In genomic region chrX:1657367-1658082, GRCh38 we compare ENCODE assay signal across 1 cellular context.
TF ChIP-seq lines count a peak whose summit lies in the region.

No MANE protein-coding gene starts in this region.

TF ChIP-seq in GM12878, 131 proteins besides CTCF, POLR2A, EP300 and RAD21 (continued from another document and continues in another):
- TF ChIP-seq, protein P1, sequence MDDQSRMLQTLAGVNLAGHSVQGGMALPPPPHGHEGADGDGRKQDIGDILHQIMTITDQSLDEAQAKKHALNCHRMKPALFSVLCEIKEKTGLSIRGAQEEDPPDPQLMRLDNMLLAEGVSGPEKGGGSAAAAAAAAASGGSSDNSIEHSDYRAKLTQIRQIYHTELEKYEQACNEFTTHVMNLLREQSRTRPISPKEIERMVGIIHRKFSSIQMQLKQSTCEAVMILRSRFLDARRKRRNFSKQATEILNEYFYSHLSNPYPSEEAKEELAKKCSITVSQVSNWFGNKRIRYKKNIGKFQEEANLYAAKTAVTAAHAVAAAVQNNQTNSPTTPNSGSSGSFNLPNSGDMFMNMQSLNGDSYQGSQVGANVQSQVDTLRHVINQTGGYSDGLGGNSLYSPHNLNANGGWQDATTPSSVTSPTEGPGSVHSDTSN (IDR thresholded peaks at IDR 0.05; ENCODE audit: insufficient replicate concordance, low read depth, low read length): peak; percentile 13
- TF ChIP-seq EGR1 (IDR thresholded peaks at IDR 0.05; ENCODE audit: borderline replicate concordance in 1 of 2, low read depth in 2 of 2, low read length in 2 of 2): 0 out of 3 replicates have a peak, but pooled peaks of 1 of the 2 experiments have one; percentile 19
- no peak for TF ChIP-seq STAT3 (IDR thresholded peaks at IDR 0.05; ENCODE audit: low read depth, low read length)
- peak; percentile 53; the same call in 1 of the 2 replicates for TF ChIP-seq CHD1 (IDR thresholded peaks at IDR 0.05; ENCODE audit: low read depth, low read length)
- TF ChIP-seq, protein P2, sequence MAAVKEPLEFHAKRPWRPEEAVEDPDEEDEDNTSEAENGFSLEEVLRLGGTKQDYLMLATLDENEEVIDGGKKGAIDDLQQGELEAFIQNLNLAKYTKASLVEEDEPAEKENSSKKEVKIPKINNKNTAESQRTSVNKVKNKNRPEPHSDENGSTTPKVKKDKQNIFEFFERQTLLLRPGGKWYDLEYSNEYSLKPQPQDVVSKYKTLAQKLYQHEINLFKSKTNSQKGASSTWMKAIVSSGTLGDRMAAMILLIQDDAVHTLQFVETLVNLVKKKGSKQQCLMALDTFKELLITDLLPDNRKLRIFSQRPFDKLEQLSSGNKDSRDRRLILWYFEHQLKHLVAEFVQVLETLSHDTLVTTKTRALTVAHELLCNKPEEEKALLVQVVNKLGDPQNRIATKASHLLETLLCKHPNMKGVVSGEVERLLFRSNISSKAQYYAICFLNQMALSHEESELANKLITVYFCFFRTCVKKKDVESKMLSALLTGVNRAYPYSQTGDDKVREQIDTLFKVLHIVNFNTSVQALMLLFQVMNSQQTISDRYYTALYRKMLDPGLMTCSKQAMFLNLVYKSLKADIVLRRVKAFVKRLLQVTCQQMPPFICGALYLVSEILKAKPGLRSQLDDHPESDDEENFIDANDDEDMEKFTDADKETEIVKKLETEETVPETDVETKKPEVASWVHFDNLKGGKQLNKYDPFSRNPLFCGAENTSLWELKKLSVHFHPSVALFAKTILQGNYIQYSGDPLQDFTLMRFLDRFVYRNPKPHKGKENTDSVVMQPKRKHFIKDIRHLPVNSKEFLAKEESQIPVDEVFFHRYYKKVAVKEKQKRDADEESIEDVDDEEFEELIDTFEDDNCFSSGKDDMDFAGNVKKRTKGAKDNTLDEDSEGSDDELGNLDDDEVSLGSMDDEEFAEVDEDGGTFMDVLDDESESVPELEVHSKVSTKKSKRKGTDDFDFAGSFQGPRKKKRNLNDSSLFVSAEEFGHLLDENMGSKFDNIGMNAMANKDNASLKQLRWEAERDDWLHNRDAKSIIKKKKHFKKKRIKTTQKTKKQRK (IDR thresholded peaks at IDR 0.05; ENCODE audit: low read depth, low read length): no peak
- TF ChIP-seq POLR2AphosphoS5 (IDR thresholded peaks at IDR 0.05; ENCODE audit: low read length): peak; percentile 77
- TF ChIP-seq, protein P3, sequence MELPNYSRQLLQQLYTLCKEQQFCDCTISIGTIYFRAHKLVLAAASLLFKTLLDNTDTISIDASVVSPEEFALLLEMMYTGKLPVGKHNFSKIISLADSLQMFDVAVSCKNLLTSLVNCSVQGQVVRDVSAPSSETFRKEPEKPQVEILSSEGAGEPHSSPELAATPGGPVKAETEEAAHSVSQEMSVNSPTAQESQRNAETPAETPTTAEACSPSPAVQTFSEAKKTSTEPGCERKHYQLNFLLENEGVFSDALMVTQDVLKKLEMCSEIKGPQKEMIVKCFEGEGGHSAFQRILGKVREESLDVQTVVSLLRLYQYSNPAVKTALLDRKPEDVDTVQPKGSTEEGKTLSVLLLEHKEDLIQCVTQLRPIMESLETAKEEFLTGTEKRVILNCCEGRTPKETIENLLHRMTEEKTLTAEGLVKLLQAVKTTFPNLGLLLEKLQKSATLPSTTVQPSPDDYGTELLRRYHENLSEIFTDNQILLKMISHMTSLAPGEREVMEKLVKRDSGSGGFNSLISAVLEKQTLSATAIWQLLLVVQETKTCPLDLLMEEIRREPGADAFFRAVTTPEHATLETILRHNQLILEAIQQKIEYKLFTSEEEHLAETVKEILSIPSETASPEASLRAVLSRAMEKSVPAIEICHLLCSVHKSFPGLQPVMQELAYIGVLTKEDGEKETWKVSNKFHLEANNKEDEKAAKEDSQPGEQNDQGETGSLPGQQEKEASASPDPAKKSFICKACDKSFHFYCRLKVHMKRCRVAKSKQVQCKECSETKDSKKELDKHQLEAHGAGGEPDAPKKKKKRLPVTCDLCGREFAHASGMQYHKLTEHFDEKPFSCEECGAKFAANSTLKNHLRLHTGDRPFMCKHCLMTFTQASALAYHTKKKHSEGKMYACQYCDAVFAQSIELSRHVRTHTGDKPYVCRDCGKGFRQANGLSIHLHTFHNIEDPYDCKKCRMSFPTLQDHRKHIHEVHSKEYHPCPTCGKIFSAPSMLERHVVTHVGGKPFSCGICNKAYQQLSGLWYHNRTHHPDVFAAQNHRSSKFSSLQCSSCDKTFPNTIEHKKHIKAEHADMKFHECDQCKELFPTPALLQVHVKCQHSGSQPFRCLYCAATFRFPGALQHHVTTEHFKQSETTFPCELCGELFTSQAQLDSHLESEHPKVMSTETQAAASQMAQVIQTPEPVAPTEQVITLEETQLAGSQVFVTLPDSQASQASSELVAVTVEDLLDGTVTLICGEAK (IDR thresholded peaks at IDR 0.05; ENCODE audit: borderline replicate concordance): no peak
- TF ChIP-seq KAT2A (conservative IDR thresholded peaks at IDR 0.05; ENCODE audit: control insufficient read depth, low read depth, low read length): no peak
- TF ChIP-seq BCL3 (IDR thresholded peaks at IDR 0.05; ENCODE audit: borderline replicate concordance, insufficient read depth, low read depth, low read length, poor library complexity, severe bottlenecking): no peak
- TF ChIP-seq BRCA1 (IDR thresholded peaks at IDR 0.05; ENCODE audit: low read depth, low read length): no peak
- TF ChIP-seq WRNIP1 (IDR thresholded peaks at IDR 0.05; ENCODE audit: borderline replicate concordance, low read depth, low read length): 0 out of 2 replicates have a peak, but pooled peaks have one; percentile 14
- TF ChIP-seq KDM1A (IDR thresholded peaks at IDR 0.05; ENCODE audit: borderline replicate concordance): no peak
- no peak for TF ChIP-seq TBL1XR1 (IDR thresholded peaks at IDR 0.05; ENCODE audit: low read depth, low read length)
- TF ChIP-seq MYB (IDR thresholded peaks at IDR 0.05; ENCODE audit: borderline replicate concordance, low read depth, low read length): no peak
- TF ChIP-seq SPI1 (IDR thresholded peaks at IDR 0.05; ENCODE audit: borderline replicate concordance, insufficient read depth, low read depth, low read length): 0 out of 2 replicates have a peak, but pooled peaks have one; percentile 40
- no peak for TF ChIP-seq SMC3 (IDR thresholded peaks at IDR 0.05; ENCODE audit: borderline replicate concordance, low read length)
- no peak for TF ChIP-seq ZNF207 (IDR thresholded peaks at IDR 0.05; ENCODE audit: borderline replicate concordance)
- TF ChIP-seq BACH1 (IDR thresholded peaks at IDR 0.05; ENCODE audit: borderline replicate concordance): peak; percentile 26; the same call in 1 of the 2 replicates
- no peak for TF ChIP-seq REST (IDR thresholded peaks at IDR 0.05; ENCODE audit: low read depth, low read length)
- TF ChIP-seq ZBTB33 (IDR thresholded peaks at IDR 0.05): 0 out of 2 replicates have a peak, but pooled peaks have one; percentile 29
- TF ChIP-seq MEF2B (IDR thresholded peaks at IDR 0.05; ENCODE audit: partially characterized antibody, poor library complexity, severe bottlenecking): peak; percentile 63
- 0 out of 2 replicates have a peak, but pooled peaks have one; percentile 50 for TF ChIP-seq YY1 (IDR thresholded peaks at IDR 0.05; ENCODE audit: low read depth, low read length)
- no peak for TF ChIP-seq FOS (IDR thresholded peaks at IDR 0.05; ENCODE audit: borderline replicate concordance, extremely low read depth, insufficient read length)
- TF ChIP-seq RUNX3 (IDR thresholded peaks at IDR 0.05; ENCODE audit: low read length): no peak
- TF ChIP-seq RB1 (IDR thresholded peaks at IDR 0.05; ENCODE audit: borderline replicate concordance): no peak
- TF ChIP-seq, protein P4, sequence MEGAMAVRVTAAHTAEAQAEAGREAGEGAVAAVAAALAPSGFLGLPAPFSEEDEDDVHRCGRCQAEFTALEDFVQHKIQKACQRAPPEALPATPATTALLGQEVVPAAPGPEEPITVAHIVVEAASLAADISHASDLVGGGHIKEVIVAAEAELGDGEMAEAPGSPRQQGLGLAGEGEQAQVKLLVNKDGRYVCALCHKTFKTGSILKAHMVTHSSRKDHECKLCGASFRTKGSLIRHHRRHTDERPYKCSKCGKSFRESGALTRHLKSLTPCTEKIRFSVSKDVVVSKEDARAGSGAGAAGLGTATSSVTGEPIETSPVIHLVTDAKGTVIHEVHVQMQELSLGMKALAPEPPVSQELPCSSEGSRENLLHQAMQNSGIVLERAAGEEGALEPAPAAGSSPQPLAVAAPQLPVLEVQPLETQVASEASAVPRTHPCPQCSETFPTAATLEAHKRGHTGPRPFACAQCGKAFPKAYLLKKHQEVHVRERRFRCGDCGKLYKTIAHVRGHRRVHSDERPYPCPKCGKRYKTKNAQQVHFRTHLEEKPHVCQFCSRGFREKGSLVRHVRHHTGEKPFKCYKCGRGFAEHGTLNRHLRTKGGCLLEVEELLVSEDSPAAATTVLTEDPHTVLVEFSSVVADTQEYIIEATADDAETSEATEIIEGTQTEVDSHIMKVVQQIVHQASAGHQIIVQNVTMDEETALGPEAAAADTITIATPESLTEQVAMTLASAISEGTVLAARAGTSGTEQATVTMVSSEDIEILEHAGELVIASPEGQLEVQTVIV (IDR thresholded peaks at IDR 0.05; ENCODE audit: borderline replicate concordance, partially characterized antibody): no peak
- TF ChIP-seq SMAD1 (IDR thresholded peaks at IDR 0.05; ENCODE audit: low read depth, partially characterized antibody): peak; percentile 67
- no peak for TF ChIP-seq SRF (IDR thresholded peaks at IDR 0.05; ENCODE audit: low read depth in 2 of 2, low read length in 2 of 2)
- TF ChIP-seq PAX8 (IDR thresholded peaks at IDR 0.05): no peak
- TF ChIP-seq PAX5 (IDR thresholded peaks at IDR 0.05; ENCODE audit: borderline replicate concordance, low read depth, low read length): peak; percentile 28; the same call in 1 of the 2 replicates
- no peak for TF ChIP-seq NR2C2 (IDR thresholded peaks at IDR 0.05; ENCODE audit: borderline replicate concordance, control insufficient read depth, insufficient read length, low read depth)
- TF ChIP-seq IKZF1 (conservative IDR thresholded peaks at IDR 0.05): peak; percentile 73
- TF ChIP-seq ETV6 (conservative IDR thresholded peaks at IDR 0.05 in 1 of 2, IDR thresholded peaks at IDR 0.05 in 1 of 2; ENCODE audit: borderline replicate concordance in 1 of 2, low read depth in 1 of 2): 0 out of 4 replicates have a peak, but pooled peaks of 1 of the 2 experiments have one; percentile 16
- TF ChIP-seq NBN (IDR thresholded peaks at IDR 0.05): peak; percentile 88
- TF ChIP-seq ZNF24 (IDR thresholded peaks at IDR 0.05): no peak
- TF ChIP-seq TAF1 (IDR thresholded peaks at IDR 0.05; ENCODE audit: borderline replicate concordance, low read depth, low read length): peak; percentile 70
- TF ChIP-seq, protein P5, sequence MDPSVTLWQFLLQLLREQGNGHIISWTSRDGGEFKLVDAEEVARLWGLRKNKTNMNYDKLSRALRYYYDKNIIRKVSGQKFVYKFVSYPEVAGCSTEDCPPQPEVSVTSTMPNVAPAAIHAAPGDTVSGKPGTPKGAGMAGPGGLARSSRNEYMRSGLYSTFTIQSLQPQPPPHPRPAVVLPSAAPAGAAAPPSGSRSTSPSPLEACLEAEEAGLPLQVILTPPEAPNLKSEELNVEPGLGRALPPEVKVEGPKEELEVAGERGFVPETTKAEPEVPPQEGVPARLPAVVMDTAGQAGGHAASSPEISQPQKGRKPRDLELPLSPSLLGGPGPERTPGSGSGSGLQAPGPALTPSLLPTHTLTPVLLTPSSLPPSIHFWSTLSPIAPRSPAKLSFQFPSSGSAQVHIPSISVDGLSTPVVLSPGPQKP (IDR thresholded peaks at IDR 0.05; ENCODE audit: low read depth, low read length): no peak
- no peak for TF ChIP-seq TCF7 (IDR thresholded peaks at IDR 0.05; ENCODE audit: borderline replicate concordance)
- peak; percentile 53; the same call in 2 of the 3 replicates for TF ChIP-seq POU2F2 (IDR thresholded peaks at IDR 0.05; ENCODE audit: borderline replicate concordance, low read depth, low read length)
- peak; percentile 84 for TF ChIP-seq CREB1 (IDR thresholded peaks at IDR 0.05; ENCODE audit: low read depth)
- TF ChIP-seq SUZ12 (IDR thresholded peaks at IDR 0.05; ENCODE audit: unreplicated experiment): no peak
- no peak; the same call in 1 of the 2 replicates for TF ChIP-seq MTA2 (IDR thresholded peaks at IDR 0.05; ENCODE audit: low read depth)
